10 cellular contexts compared by ENCODE assay signal in genomic region chr11:16743478-16743877, GRCh38.
"Had no signal": no experiment of that assay in that cellular context is flagged by ENCODE, and none has a peak within 500 bp of the region (broad histone marks: within the 10 kb centered on the region; RNA-seq: fewer than 3 reads in every experiment).

No MANE protein-coding gene starts in this region.

- H3K27me3 Mint-ChIP-seq: memory B cell had no signal

- DNase-seq: activated CD4-positive, alpha-beta T cell treated with anti-CD3 and anti-CD28 coated beads, Interleukin-2, amount 50 U/mL, for 1 hour; activated CD4-positive, CD25-positive, alpha-beta regulatory T cell; activated effector memory CD4-positive, alpha-beta T cell treated with anti-CD3 and anti-CD28 coated beads, Interleukin-2, amount 50 U/mL, for 16 hours; caudate nucleus; effector CD8-positive, alpha-beta T cell; left ventricle myocardium inferior; tibial artery had no signal

- H3K27ac Mint-ChIP-seq: T-helper 1 cell treated with Interleukin-12 subunit alpha and Interleukin-12 subunit beta and Interleukin-4 antibody, amounts not matched to agents 30 μg/mL and 1 μg/mL, for 36 hours had no signal

- ATAC-seq: gastroesophageal sphincter had no signal

- H3K9me3 Mint-ChIP-seq: memory B cell; T-helper 1 cell treated with Interleukin-12 subunit alpha and Interleukin-12 subunit beta and Interleukin-4 antibody, amounts not matched to agents 30 μg/mL and 1 μg/mL, for 36 hours had no signal

- H3K4me3 Mint-ChIP-seq: memory B cell; T-helper 1 cell treated with Interleukin-12 subunit alpha and Interleukin-12 subunit beta and Interleukin-4 antibody, amounts not matched to agents 30 μg/mL and 1 μg/mL, for 36 hours had no signal
